1 cellular context compared by ENCODE assay signal in the genomic region with DNA sequence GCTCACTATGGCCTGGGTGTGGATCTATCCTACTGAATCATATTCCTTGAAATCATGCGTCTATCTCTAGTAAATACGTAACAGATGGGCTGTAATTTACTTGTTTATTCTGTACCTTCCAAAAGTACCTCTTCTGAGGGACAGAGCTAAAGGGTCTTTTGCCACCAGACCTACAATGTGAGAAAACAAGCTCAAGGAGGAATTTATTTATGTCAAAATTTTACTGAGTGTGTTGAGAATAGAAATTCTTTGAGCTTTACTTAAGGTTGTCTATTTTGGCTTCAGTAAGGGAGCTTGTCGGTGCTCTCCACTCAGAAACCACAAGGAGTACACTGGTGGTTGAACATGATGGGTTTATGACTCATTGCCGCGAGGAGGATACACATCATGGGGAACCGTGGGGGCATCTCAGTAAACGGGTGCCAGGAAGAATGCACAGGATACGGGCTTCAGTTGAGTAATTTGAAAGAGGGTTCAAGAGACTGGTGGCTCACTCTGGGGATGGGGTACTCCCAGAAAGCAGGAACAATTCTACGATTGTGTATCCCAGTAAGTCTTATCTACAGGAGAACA.
TF ChIP-seq lines count a peak whose summit lies in the region.

No MANE protein-coding gene starts in this region.

TF ChIP-seq in GM23338, 12 proteins besides CTCF, POLR2A, EP300 and RAD21 (continued from another document):
- TF ChIP-seq ZNF462 (CRISPR knock-in tag; IDR thresholded peaks at IDR 0.05), result no peak
- TF ChIP-seq JUNB (IDR thresholded peaks at IDR 0.05; ENCODE audit: unreplicated experiment), result no peak
- no peak for TF ChIP-seq ZNF331 (CRISPR knock-in tag; IDR thresholded peaks at IDR 0.05; ENCODE audit: low read depth)
- no peak for TF ChIP-seq STAT1 (IDR thresholded peaks at IDR 0.05; ENCODE audit: unreplicated experiment)
- no peak for TF ChIP-seq POLR2AphosphoS5 (IDR thresholded peaks at IDR 0.05; ENCODE audit: low read depth)
